ENCODE assay signal across 20 cellular contexts in genomic region chr12:67048371-67048770, GRCh38.
"Had no signal": no experiment of that assay in that cellular context is flagged by ENCODE, and none has a peak within 500 bp of the region (broad histone marks: within the 10 kb centered on the region; RNA-seq: fewer than 3 reads in every experiment).

No MANE protein-coding gene starts in this region.

- H3K27me3 ChIP-seq: SJSA1 had no signal

- DNase-seq: activated B cell treated with CpG ODN at 0.5 μM for 24 hours; activated CD4-positive, alpha-beta T cell treated with anti-CD3 and anti-CD28 coated beads for 1 hour; activated CD4-positive, alpha-beta T cell treated with anti-CD3 and anti-CD28 coated beads, Interleukin-2, amount 10 ng/mL, durations not matched to agents 24 days and 14 days; activated CD4-positive, alpha-beta T cell treated with anti-CD3 and anti-CD28 coated beads, Interleukin-2, amount 50 U/mL, for 48 hours; activated CD8-positive, alpha-beta memory T cell treated with anti-CD3 and anti-CD28 coated beads, Interleukin-2, amount 10 ng/mL, durations not matched to agents 7 days and 5 days; activated effector memory CD4-positive, alpha-beta T cell treated with Interleukin-2 at 50 U/mL for 16 hours; activated naive CD4-positive, alpha-beta T cell; activated T-cell treated with anti-CD3 and anti-CD28 coated beads, Interleukin-2, amount 50 U/mL, for 24 hours; amygdala; central memory CD4-positive, alpha-beta T cell; MM.1S; NCI-H1105; NCI-H1436; NCI-H1694 treated with DMSO at 0.1 percent for 48 hours; NCI-H2029 treated with DMSO at 0.1 percent for 48 hours; NCI-H510A treated with DMSO at 0.1 percent for 48 hours; SHP77; SW 1271 had no signal

- H3K27ac ChIP-seq: SJSA1 had no signal

- ATAC-seq: activated CD8-positive, alpha-beta memory T cell treated with anti-CD3 and anti-CD28 coated beads, Interleukin-2, amount 10 ng/mL, durations not matched to agents 7 days and 5 days; SK-N-SH treated with all-trans-retinoic acid at 6 μM for 48 hours had no signal

- H3K36me3 ChIP-seq: SJSA1 had no signal

- H3K4me3 ChIP-seq: SJSA1 had no signal
